Comparison of ENCODE assay signal across 1 cellular context in the genomic region with DNA sequence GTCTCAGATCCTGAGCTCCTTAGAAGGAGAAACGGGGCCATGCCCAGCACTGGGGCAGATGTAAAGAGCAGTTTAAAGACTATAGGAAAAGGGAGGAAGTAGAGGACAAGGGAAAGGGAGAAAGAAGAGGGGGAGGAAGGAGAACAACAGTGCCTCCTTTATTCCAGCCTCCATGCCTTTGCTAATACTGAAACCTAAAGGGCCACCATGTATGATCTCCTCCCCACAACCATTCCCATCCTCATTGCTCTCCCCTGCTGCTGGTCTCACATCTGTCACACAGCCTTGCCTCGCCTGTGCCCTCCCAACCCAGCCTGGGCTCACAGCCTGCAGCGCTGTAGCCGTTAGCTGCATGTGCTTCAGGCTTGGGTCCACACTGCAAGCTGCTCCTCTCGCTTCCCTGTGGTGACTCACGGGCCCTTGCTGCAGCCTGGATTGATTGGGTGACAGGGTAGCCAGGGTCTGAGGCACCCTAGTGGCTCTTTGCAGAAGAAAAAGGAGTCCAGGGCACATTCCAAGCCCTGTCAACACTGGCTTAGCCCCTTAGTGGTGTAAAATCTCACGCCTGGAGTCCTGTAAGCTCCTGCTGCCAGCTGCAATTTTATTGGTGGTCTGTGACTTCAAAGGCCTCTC.
TF ChIP-seq lines count a peak whose summit lies in the region.

No MANE protein-coding gene starts in this region.

TF ChIP-seq in SK-N-SH, 30 proteins besides CTCF, POLR2A, EP300 and RAD21 (continued from another document):
- TF ChIP-seq, protein P1, sequence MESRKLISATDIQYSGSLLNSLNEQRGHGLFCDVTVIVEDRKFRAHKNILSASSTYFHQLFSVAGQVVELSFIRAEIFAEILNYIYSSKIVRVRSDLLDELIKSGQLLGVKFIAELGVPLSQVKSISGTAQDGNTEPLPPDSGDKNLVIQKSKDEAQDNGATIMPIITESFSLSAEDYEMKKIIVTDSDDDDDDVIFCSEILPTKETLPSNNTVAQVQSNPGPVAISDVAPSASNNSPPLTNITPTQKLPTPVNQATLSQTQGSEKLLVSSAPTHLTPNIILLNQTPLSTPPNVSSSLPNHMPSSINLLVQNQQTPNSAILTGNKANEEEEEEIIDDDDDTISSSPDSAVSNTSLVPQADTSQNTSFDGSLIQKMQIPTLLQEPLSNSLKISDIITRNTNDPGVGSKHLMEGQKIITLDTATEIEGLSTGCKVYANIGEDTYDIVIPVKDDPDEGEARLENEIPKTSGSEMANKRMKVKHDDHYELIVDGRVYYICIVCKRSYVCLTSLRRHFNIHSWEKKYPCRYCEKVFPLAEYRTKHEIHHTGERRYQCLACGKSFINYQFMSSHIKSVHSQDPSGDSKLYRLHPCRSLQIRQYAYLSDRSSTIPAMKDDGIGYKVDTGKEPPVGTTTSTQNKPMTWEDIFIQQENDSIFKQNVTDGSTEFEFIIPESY (IDR thresholded peaks at IDR 0.05; ENCODE audit: borderline replicate concordance, low read depth): no peak
- TF ChIP-seq SMC3 (IDR thresholded peaks at IDR 0.05; ENCODE audit: low read depth, low read length) (no peak), GABPA (IDR thresholded peaks at IDR 0.05; ENCODE audit: low read depth) (no peak), NFIC (IDR thresholded peaks at IDR 0.05; ENCODE audit: borderline replicate concordance) (no peak), EZH2phosphoT487 (IDR thresholded peaks at IDR 0.05; ENCODE audit: borderline replicate concordance, low read depth) (no peak)
- TF ChIP-seq, protein P2, sequence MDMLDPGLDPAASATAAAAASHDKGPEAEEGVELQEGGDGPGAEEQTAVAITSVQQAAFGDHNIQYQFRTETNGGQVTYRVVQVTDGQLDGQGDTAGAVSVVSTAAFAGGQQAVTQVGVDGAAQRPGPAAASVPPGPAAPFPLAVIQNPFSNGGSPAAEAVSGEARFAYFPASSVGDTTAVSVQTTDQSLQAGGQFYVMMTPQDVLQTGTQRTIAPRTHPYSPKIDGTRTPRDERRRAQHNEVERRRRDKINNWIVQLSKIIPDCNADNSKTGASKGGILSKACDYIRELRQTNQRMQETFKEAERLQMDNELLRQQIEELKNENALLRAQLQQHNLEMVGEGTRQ (IDR thresholded peaks at IDR 0.05; ENCODE audit: borderline replicate concordance, low read depth, low read length): no peak
TF ChIP-seq in SK-N-SH: peak in this region for 0.
